ENCODE assay signal across 9 cellular contexts in the genomic region with DNA sequence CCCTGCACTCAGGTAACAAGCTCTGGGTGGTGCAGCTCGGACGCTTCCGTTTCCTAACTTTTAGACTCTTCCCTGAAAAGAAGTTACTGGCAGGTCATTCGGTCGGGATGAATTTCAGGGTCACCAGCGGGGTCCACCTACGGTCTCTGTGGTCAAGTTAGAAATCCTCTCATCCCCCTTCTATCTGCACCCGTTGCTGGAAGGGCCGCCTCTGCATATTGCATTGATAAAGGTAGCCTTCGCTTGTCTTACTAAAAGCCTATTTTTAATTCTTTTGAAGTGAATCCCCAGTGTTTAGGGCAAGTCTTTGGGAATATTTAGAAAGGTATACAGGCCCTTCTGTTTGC. TPM values are rescaled to one million over a fixed set of nuclear protein-coding genes. Genes with fewer than 3 reads are reported as not detected.
A peak's percentile ranks its signal among the peaks of the same experiment; 100 is the strongest.
DNase-seq lines count a peak whose midpoint lies in the region; ATAC-seq, FAIRE-seq and TF ChIP-seq lines count a peak whose summit lies in the region.
"Had no signal": no experiment of that assay in that cellular context is flagged by ENCODE, and none has a peak within 500 bp of the region (broad histone marks: within the 10 kb centered on the region; RNA-seq: fewer than 3 reads in every experiment).

No MANE protein-coding gene starts in this region.

- POLR2A ChIA-PET in endothelial cell of umbilical vein (lab: Charles Lee): no interaction called here

- intact Hi-C loops in endothelial cell of umbilical vein (cut with micrococcal nuclease): no loop called here
- intact Hi-C loops in pancreas (cut with DNase I): no loop called here

- H4K20me1 ChIP-seq in OCI-LY3 (ENCODE audit: insufficient read depth, low read length) (peaks cover 19% of the 10 kb centered on the region), endothelial cell of umbilical vein (replicated peaks; ENCODE audit: control insufficient read depth, extremely low read depth, insufficient read depth, low read length) (peaks cover 3% of the 10 kb centered on the region)

- ATAC-seq in pancreas (no peak), HG03039 (IDR thresholded peaks at IDR 0.05; ENCODE audit: unreplicated experiment) (no peak)

- H3K4me1 ChIP-seq in OCI-LY3 (ENCODE audit: low read length) (peaks cover 29% of the 10 kb centered on the region), endothelial cell of umbilical vein (ENCODE audit: control insufficient read depth, extremely low read depth, insufficient read depth, low read length) (peaks cover 23% of the 10 kb centered on the region), pancreas (peaks cover 0 to 23% (median 0%) of the 10 kb centered on the region in 3 donors)

- H3K9me3 ChIP-seq in OCI-LY3 (ENCODE audit: insufficient read depth, low read length) (no peaks in the 10 kb centered on the region), endothelial cell of umbilical vein (replicated peaks; ENCODE audit: control insufficient read depth, insufficient read depth, low read length) (no peaks in the 10 kb centered on the region), pancreas (no peaks in the 10 kb centered on the region)

- H3K79me2 ChIP-seq in OCI-LY3 (ENCODE audit: low read length) (peaks cover 45% of the 10 kb centered on the region), endothelial cell of umbilical vein (ENCODE audit: control insufficient read depth, insufficient read depth, low read length) (peaks cover 36% of the 10 kb centered on the region)

- peak; percentile 13 for DNase-seq in endothelial cell of umbilical vein (ENCODE audit: low read depth, low spot score)
- DNase-seq in pancreas: no peak
- no peak for DNase-seq in stimulated activated CD4-positive, alpha-beta T cell treated with anti-CD3 and anti-CD28 coated beads, Interleukin-12 subunit alpha, Interleukin-12 subunit beta, amount 100 ng/mL, for 4 hours
- DNase-seq in activated CD8-positive, alpha-beta memory T cell treated with anti-CD3 and anti-CD28 coated beads, Interleukin-2, amount 50 U/mL, for 4 hours: no peak
- DNase-seq in NCI-H1436 treated with DMSO at 0.1 percent for 48 hours (lab: John Stamatoyannopoulos, UW): no peak

- H3K9ac ChIP-seq in OCI-LY3 (ENCODE audit: low read length): peak overlapping the region; percentile 78
- peak overlapping the region; percentile 73 for H3K9ac ChIP-seq in endothelial cell of umbilical vein (replicated peaks; ENCODE audit: extremely low read depth, insufficient read depth, low read length)

- H3K36me3 ChIP-seq in OCI-LY3 (replicated peaks; ENCODE audit: low read depth, low read length): peaks cover 17% of the 10 kb centered on the region
- peaks cover 0 to 3% of the 10 kb centered on the region in 2 experiments for H3K36me3 ChIP-seq in endothelial cell of umbilical vein (ENCODE audit: control insufficient read depth in 2 of 2, extremely low read depth in 1 of 2, insufficient read depth in 2 of 2, low read length in 2 of 2)
- peaks cover 0 to 13% (median 0%) of the 10 kb centered on the region in 3 donors for H3K36me3 ChIP-seq in pancreas

- H3K27ac ChIP-seq in OCI-LY3 (ENCODE audit: low read length) (0 out of 2 replicates have a peak overlapping the region, but pooled peaks have one; percentile 33), endothelial cell of umbilical vein (ENCODE audit: insufficient read depth, low read depth, low read length) (peak overlapping the region; percentile 48), pancreas (peak overlapping the region; percentile 71 to 92 (median 84))

- peak overlapping the region; percentile 89 for H3K4me2 ChIP-seq in OCI-LY3 (ENCODE audit: low read length)
- peak overlapping the region; percentile 87 for H3K4me2 ChIP-seq in endothelial cell of umbilical vein (ENCODE audit: insufficient read depth, low read length)

- WGBS in pancreas, 2 donors: 0 to 1% methylated on average over 10 of the region's 10 CpGs

- no peaks in the 10 kb centered on the region for H3K27me3 ChIP-seq in OCI-LY3 (ENCODE audit: low read depth, low read length)
- H3K27me3 ChIP-seq in endothelial cell of umbilical vein (ENCODE audit: control insufficient read depth in 2 of 2, insufficient read depth in 2 of 2, low read length in 2 of 2): no peaks in the 10 kb centered on the region
- no peaks in the 10 kb centered on the region for H3K27me3 ChIP-seq in pancreas

- H2AFZ ChIP-seq in OCI-LY3 (ENCODE audit: low read depth, low read length): no peak overlapping the region
- H2AFZ ChIP-seq in endothelial cell of umbilical vein (ENCODE audit: low read depth, low read length): peak overlapping the region; percentile 20

- no peak for TF ChIP-seq CTCF in OCI-LY3 (IDR thresholded peaks at IDR 0.05; ENCODE audit: low read depth, low read length)
- TF ChIP-seq CTCF in endothelial cell of umbilical vein (IDR thresholded peaks at IDR 0.05; ENCODE audit: extremely low read depth in 1 of 2, insufficient read depth in 1 of 2, low read depth in 1 of 2, low read length in 2 of 2): no peak
- no peak for TF ChIP-seq CTCF in pancreas (IDR thresholded peaks at IDR 0.05)

- CTCF ChIA-PET in endothelial cell of umbilical vein (lab: Charles Lee): interaction anchor here (0.6 kb wide), 1 partner anchor 117 kb away, joined by 3 read pairs; no protein-coding TSS in a partner anchor

- dilution Hi-C loops in endothelial cell of umbilical vein (cut with MboI; ENCODE audit: extremely low pct_ligation_motif_present, low sequenced_read_pairs): no loop called here

- no peak for TF ChIP-seq POLR2A in endothelial cell of umbilical vein (IDR thresholded peaks at IDR 0.05; ENCODE audit: low read depth, low read length)

- BruUV-seq in endothelial cell of umbilical vein (replicated peaks; lab: Mats Ljungman, UMichigan): no TSS peak

- H3K4me3 ChIP-seq in GM08714 (ENCODE audit: low read length): peak overlapping the region; percentile 86
- peak overlapping the region; percentile 78 for H3K4me3 ChIP-seq in OCI-LY3 (ENCODE audit: low read length)
- peak overlapping the region; percentile 62 to 84 (median 80) for H3K4me3 ChIP-seq in endothelial cell of umbilical vein (replicated peaks in 1 of 3; ENCODE audit: insufficient read depth in 1 of 3, low read depth in 1 of 3, low read length in 3 of 3)
- peak overlapping the region; percentile 82 to 96 (median 88) for H3K4me3 ChIP-seq in pancreas

- FAIRE-seq in endothelial cell of umbilical vein (lab: Jason Lieb, UNC) (no peak), pancreas (lab: Jason Lieb, UNC) (no peak)

- no peaks in the 10 kb centered on the region for H3K9me1 ChIP-seq in endothelial cell of umbilical vein (replicated peaks; ENCODE audit: control insufficient read depth, extremely low read depth, insufficient read depth, low read length)

TF ChIP-seq in endothelial cell of umbilical vein, 7 proteins besides CTCF, POLR2A, EP300 and RAD21 (continues in another document):
- TF ChIP-seq EZH2 (IDR thresholded peaks at IDR 0.05; ENCODE audit: borderline replicate concordance, low read depth, low read length, severe bottlenecking) (no peak), MYC (IDR thresholded peaks at IDR 0.05; ENCODE audit: low read depth, low read length) (no peak), GATA2 (IDR thresholded peaks at IDR 0.05; ENCODE audit: insufficient read depth, insufficient read length, low read depth, low read length) (no peak), JUN (IDR thresholded peaks at IDR 0.05; ENCODE audit: borderline replicate concordance, insufficient read depth, insufficient read length, low read depth) (no peak)

RNA-seq across cellular contexts. Expression of a gene that starts 0.7 kb away (rescaled TPM):
- total RNA-seq in endothelial cell of umbilical vein: 38.5 and 41.6 TPM in 2 replicates
- polyA plus RNA-seq in endothelial cell of umbilical vein: 54.8 and 60.0 TPM in 2 replicates
- polyA plus RNA-seq in endothelial cell of umbilical vein (2011; cell fraction: cytosol; rRNA removed): 40.8 and 45.5 TPM in 2 replicates
- polyA plus RNA-seq in endothelial cell of umbilical vein (2011; cell fraction: nucleus; rRNA removed): 49.1 and 49.3 TPM in 2 replicates
- 49.3 and 63.4 TPM in 2 replicates for polyA plus RNA-seq in endothelial cell of umbilical vein (2012)
- polyA minus RNA-seq in endothelial cell of umbilical vein: 60.0 and 62.5 TPM in 2 replicates
- 13.2 TPM for polyA minus RNA-seq in endothelial cell of umbilical vein (2011; cell fraction: cytosol; rRNA and poly(A)+ RNA removed)
- polyA minus RNA-seq in endothelial cell of umbilical vein (2011; cell fraction: nucleus; rRNA and poly(A)+ RNA removed): 13.3 and 35.1 TPM in 2 replicates
- 10 to 100 TPM; 15.5 to 23.7 (median 20.7) TPM for total RNA-seq in pancreas
- 10 to 100 TPM; 36.8 to 39.4 TPM for polyA plus RNA-seq in pancreas

RNA-seq across cellular contexts. Expression of a gene that starts 47.3 kb away (rescaled TPM):
- total RNA-seq in endothelial cell of umbilical vein: not detected in 2 replicates
- 0.03 TPM in 1 of 2 replicates, not detected in the other for polyA plus RNA-seq in endothelial cell of umbilical vein
- not detected in 2 replicates for polyA plus RNA-seq in endothelial cell of umbilical vein (2011; cell fraction: cytosol; rRNA removed)
- 0.05 TPM in 1 of 2 replicates, not detected in the other for polyA plus RNA-seq in endothelial cell of umbilical vein (2011; cell fraction: nucleus; rRNA removed)
- polyA plus RNA-seq in endothelial cell of umbilical vein (2012): not detected in 2 replicates
- polyA minus RNA-seq in endothelial cell of umbilical vein: 0.13 TPM in 1 of 2 replicates, not detected in the other
- not detected for polyA minus RNA-seq in endothelial cell of umbilical vein (2011; cell fraction: cytosol; rRNA and poly(A)+ RNA removed)
- not detected in 2 replicates for polyA minus RNA-seq in endothelial cell of umbilical vein (2011; cell fraction: nucleus; rRNA and poly(A)+ RNA removed)
- 1 to 10 TPM; 1.5 to 7.9 (median 2.7) TPM for total RNA-seq in pancreas
- 1 to 10 TPM in 1 of 2 donors, under 1 TPM in 1; 0.66 to 2.7 TPM for polyA plus RNA-seq in pancreas
- total RNA-seq: NCI-H460 had no signal

RNA-seq across cellular contexts. Expression of a gene that starts 56.1 kb away (rescaled TPM):
- total RNA-seq in endothelial cell of umbilical vein (13.4 and 14.4 TPM in 2 replicates), pancreas (1 to 10 TPM; 2.1 to 3.2 (median 2.3) TPM)
- polyA plus RNA-seq in endothelial cell of umbilical vein (2.0 and 2.9 TPM in 2 replicates), pancreas (1 to 10 TPM; 1.3 to 2.7 TPM)
- polyA plus RNA-seq in endothelial cell of umbilical vein (2011; cell fraction: cytosol; rRNA removed): 6.0 and 6.3 TPM in 2 replicates
- polyA plus RNA-seq in endothelial cell of umbilical vein (2011; cell fraction: nucleus; rRNA removed): 4.4 and 7.7 TPM in 2 replicates
- 7.1 and 12.4 TPM in 2 replicates for polyA plus RNA-seq in endothelial cell of umbilical vein (2012)
- 5.9 and 7.0 TPM in 2 replicates for polyA minus RNA-seq in endothelial cell of umbilical vein
- 9.6 TPM for polyA minus RNA-seq in endothelial cell of umbilical vein (2011; cell fraction: cytosol; rRNA and poly(A)+ RNA removed)
- 3.3 and 5.6 TPM in 2 replicates for polyA minus RNA-seq in endothelial cell of umbilical vein (2011; cell fraction: nucleus; rRNA and poly(A)+ RNA removed)

RNA-seq across cellular contexts. Expression of a gene that starts 56.2 kb away (rescaled TPM):
- 11.0 and 12.0 TPM in 2 replicates for total RNA-seq in endothelial cell of umbilical vein
- 3.2 and 4.1 TPM in 2 replicates for polyA plus RNA-seq in endothelial cell of umbilical vein
- polyA plus RNA-seq in endothelial cell of umbilical vein (2011; cell fraction: cytosol; rRNA removed): 7.2 and 7.4 TPM in 2 replicates
- 6.7 and 7.0 TPM in 2 replicates for polyA plus RNA-seq in endothelial cell of umbilical vein (2011; cell fraction: nucleus; rRNA removed)
- 10.6 and 16.9 TPM in 2 replicates for polyA plus RNA-seq in endothelial cell of umbilical vein (2012)
- polyA minus RNA-seq in endothelial cell of umbilical vein: 3.8 and 5.4 TPM in 2 replicates
- polyA minus RNA-seq in endothelial cell of umbilical vein (2011; cell fraction: cytosol; rRNA and poly(A)+ RNA removed): 8.2 TPM
- polyA minus RNA-seq in endothelial cell of umbilical vein (2011; cell fraction: nucleus; rRNA and poly(A)+ RNA removed): 2.2 and 3.0 TPM in 2 replicates
- total RNA-seq in pancreas: 1 to 10 TPM; 4.6 to 6.6 (median 5.4) TPM
- 1 to 10 TPM; 4.9 to 9.7 TPM for polyA plus RNA-seq in pancreas

Comparison
In these comparisons a context has a peak if more than half of its experiments do, and no peak if none do; other contexts are left out.
1. H3K27ac ChIP-seq: peak in every context shown above with its lines; median percentile 84 in pancreas; 48 in endothelial cell of umbilical vein; 33 in OCI-LY3.